In genomic region chrX:13277539-13277938, GRCh38 we compare ENCODE assay signal across 35 cellular contexts. TPM values are rescaled to one million over a fixed set of nuclear protein-coding genes. Genes with fewer than 3 reads are reported as not detected.
"Had no signal": no experiment of that assay in that cellular context is flagged by ENCODE, and none has a peak within 500 bp of the region (broad histone marks: within the 10 kb centered on the region; RNA-seq: fewer than 3 reads in every experiment).

No MANE protein-coding gene starts in this region.

- H3K36me3 ChIP-seq: esophagus squamous epithelium, heart right ventricle, ovary, sigmoid colon, spleen, transverse colon, vagina had no signal

- DNase-seq: effector memory CD8-positive, alpha-beta T cell; erythroblast; esophagus squamous epithelium; foreskin melanocyte; glutamatergic neuron; heart right ventricle; hypothalamus; immature natural killer cell; islet precursor cell; kidney glomerular epithelial cell; left colon; mucosa of descending colon; naive B cell; nucleus accumbens; ovary; posterior cingulate gyrus; psoas muscle; right cardiac atrium; sigmoid colon; spleen; stimulated activated CD4-positive, alpha-beta T cell treated with anti-CD3 and anti-CD28 coated beads, Interleukin-2, amount 100 ng/mL, for 48 hours; stimulated activated naive B cell treated with anti-CD40 and anti-IgM and Interleukin-4, amounts not matched to agents 10 μg/mL and 1 μg/mL and 100 μg/mL, for 72 hours; transverse colon had no signal

- H3K4me3 ChIP-seq: coronary artery, esophagus squamous epithelium, heart right ventricle, lung, mucosa of descending colon, ovary, psoas muscle, sigmoid colon, spleen, transverse colon, vagina had no signal

- H3K27me3 ChIP-seq: esophagus squamous epithelium, ovary, sigmoid colon, transverse colon, vagina had no signal

- H3K27me3 Mint-ChIP-seq: effector memory CD8-positive, alpha-beta T cell; memory B cell; stimulated activated naive CD8-positive, alpha-beta T cell treated with anti-CD3 and anti-CD28 coated beads, Interleukin-15, Interleukin-2, amounts not matched to agents 100 ng/mL and 50 ng/mL, for 24 hours had no signal

- H3K27ac Mint-ChIP-seq: effector memory CD8-positive, alpha-beta T cell; immature natural killer cell; memory B cell; naive B cell; natural killer cell treated with Interleukin-12 subunit alpha and Interleukin-12 subunit beta and Interleukin-15 and Interleukin-18, amount 100 ng/mL, for 72 hours; stimulated activated naive B cell treated with anti-CD40 and anti-IgM and Interleukin-4, amounts not matched to agents 10 μg/mL and 1 μg/mL and 100 μg/mL, for 72 hours; stimulated activated naive CD8-positive, alpha-beta T cell treated with anti-CD3 and anti-CD28 coated beads, Interleukin-15, Interleukin-2, amounts not matched to agents 100 ng/mL and 50 ng/mL, for 24 hours had no signal

- H3K9me3 ChIP-seq: esophagus squamous epithelium, heart right ventricle, mucosa of descending colon, ovary, psoas muscle, sigmoid colon, spleen, transverse colon, vagina had no signal

- H3K27ac ChIP-seq: coronary artery, esophagus squamous epithelium, psoas muscle, sigmoid colon, spleen, transverse colon, vagina had no signal

- H3K4me1 Mint-ChIP-seq: memory B cell had no signal

- H3K4me3 Mint-ChIP-seq: effector memory CD8-positive, alpha-beta T cell; immature natural killer cell; memory B cell; naive B cell; natural killer cell treated with Interleukin-12 subunit alpha and Interleukin-12 subunit beta and Interleukin-15 and Interleukin-18, amount 100 ng/mL, for 72 hours; stimulated activated naive B cell treated with anti-CD40 and anti-IgM and Interleukin-4, amounts not matched to agents 10 μg/mL and 1 μg/mL and 100 μg/mL, for 72 hours; stimulated activated naive CD8-positive, alpha-beta T cell treated with anti-CD3 and anti-CD28 coated beads, Interleukin-15, Interleukin-2, amounts not matched to agents 100 ng/mL and 50 ng/mL, for 24 hours had no signal

- H3K4me1 ChIP-seq: esophagus squamous epithelium, psoas muscle, sigmoid colon, spleen, transverse colon, vagina had no signal

- ATAC-seq: effector memory CD8-positive, alpha-beta T cell; left colon; mucosa of descending colon; natural killer cell treated with Interleukin-12 subunit alpha and Interleukin-12 subunit beta and Interleukin-15 and Interleukin-18, amount 100 ng/mL, for 72 hours; psoas muscle; right cardiac atrium; stimulated activated naive B cell treated with anti-CD40 and anti-IgM and Interleukin-4, amounts not matched to agents 10 μg/mL and 1 μg/mL and 100 μg/mL, for 72 hours had no signal

- H3K36me3 Mint-ChIP-seq: immature natural killer cell; memory B cell; naive B cell; natural killer cell treated with Interleukin-12 subunit alpha and Interleukin-12 subunit beta and Interleukin-15 and Interleukin-18, amount 100 ng/mL, for 72 hours had no signal

- H3K9me3 Mint-ChIP-seq: effector memory CD8-positive, alpha-beta T cell; immature natural killer cell; memory B cell; natural killer cell treated with Interleukin-12 subunit alpha and Interleukin-12 subunit beta and Interleukin-15 and Interleukin-18, amount 100 ng/mL, for 72 hours; stimulated activated naive CD8-positive, alpha-beta T cell treated with anti-CD3 and anti-CD28 coated beads, Interleukin-15, Interleukin-2, amounts not matched to agents 100 ng/mL and 50 ng/mL, for 24 hours had no signal

RNA-seq across cellular contexts. Expression of gene ATXN3L, which starts 42.3 kb away (rescaled TPM):
- total RNA-seq: dermis microvascular lymphatic vessel endothelial cell; esophagus squamous epithelium; heart right ventricle; left colon; liver; lung; mucosa of descending colon; natural killer cell treated with Interleukin-12 subunit alpha and Interleukin-12 subunit beta and Interleukin-15 and Interleukin-18, amount 100 ng/mL, for 72 hours; ovary; psoas muscle; renal cortical epithelial cell; right cardiac atrium; sigmoid colon; skeletal muscle tissue; spleen; transverse colon; ureter; vagina had no signal
- polyA plus RNA-seq: heart right ventricle, immature natural killer cell, liver, lung, ovary, psoas muscle, right cardiac atrium, sigmoid colon, spleen, thymus had no signal
